Comparison of ENCODE assay signal across 8 cellular contexts in genomic region chr7:143240323-143241168, GRCh38. TPM values are rescaled to one million over a fixed set of nuclear protein-coding genes. Genes with fewer than 3 reads are reported as not detected.
DNase-seq lines count a peak whose midpoint lies in the region; ATAC-seq and TF ChIP-seq lines count a peak whose summit lies in the region.

No MANE protein-coding gene starts in this region.

- H3K9me3 ChIP-seq in CD4-positive, alpha-beta memory T cell (ENCODE audit: control insufficient read depth in 1 of 2, low read length in 2 of 2) = peaks cover 0 to 7% of the 10 kb centered on the region in 2 donors
- peaks cover 17% of the 10 kb centered on the region for H3K9me3 ChIP-seq in endodermal cell (ENCODE audit: control insufficient read depth, low read length)

- peaks cover 0 to 26% (median 17%) of the 10 kb centered on the region in 8 donors for H3K9me3 Mint-ChIP-seq in CD4-positive, alpha-beta memory T cell
- H3K9me3 Mint-ChIP-seq in activated CD4-positive, alpha-beta memory T cell treated with anti-CD3 and anti-CD28 coated beads for 36 hours = peaks cover 20% of the 10 kb centered on the region
- peaks cover 15% of the 10 kb centered on the region for H3K9me3 Mint-ChIP-seq in endodermal cell

- peak overlapping the region in 5 of 7 donors; percentile 14 to 77 (median 48) for H3K27ac Mint-ChIP-seq in CD4-positive, alpha-beta memory T cell
- peak overlapping the region; percentile 73 for H3K27ac Mint-ChIP-seq in activated CD4-positive, alpha-beta memory T cell treated with anti-CD3 and anti-CD28 coated beads for 36 hours
- no peak overlapping the region for H3K27ac Mint-ChIP-seq in endodermal cell

- peaks cover 6% of the 10 kb centered on the region for H3K27me3 ChIP-seq in CD4-positive, alpha-beta memory T cell (ENCODE audit: insufficient read depth, low read length)
- no peaks in the 10 kb centered on the region for H3K27me3 ChIP-seq in endodermal cell (ENCODE audit: control insufficient read depth, insufficient read depth, low read length, poor library complexity, severe bottlenecking)

- POLR2A ChIA-PET in CD4-positive, alpha-beta memory T cell (lab: Charles Lee; ENCODE audit: partially characterized antibody) = interaction anchor here (0.6 to 4.0 kb wide), 25 partner anchors 9 to 432 kb away, joined by 3 to 51 read pairs (median 6); partner anchors contain the start of genes CASP2, EPHA1, GSTK1 and ZYX
- POLR2A ChIA-PET in activated CD4-positive, alpha-beta memory T cell treated with anti-CD3 and anti-CD28 coated beads for 36 hours (lab: Charles Lee) = interaction anchor here (0.6 to 1.9 kb wide), 11 partner anchors 23 to 433 kb away, joined by 3 to 10 read pairs (median 4); partner anchors contain the start of genes CASP2 and GSTK1

- peaks cover 2 to 11% of the 10 kb centered on the region in 2 donors for H3K27me3 Mint-ChIP-seq in CD4-positive, alpha-beta memory T cell
- peaks cover 3% of the 10 kb centered on the region for H3K27me3 Mint-ChIP-seq in activated CD4-positive, alpha-beta memory T cell treated with anti-CD3 and anti-CD28 coated beads for 36 hours
- peaks cover 8% of the 10 kb centered on the region for H3K27me3 Mint-ChIP-seq in endodermal cell (ENCODE audit: insufficient read depth)

- intact Hi-C loops in CD4-positive, alpha-beta memory T cell (cut with micrococcal nuclease) = loop anchor here (1.0 to 5.0 kb wide), 10 partner anchors 10 to 887 kb away; partner anchors contain the start of genes GSTK1 and ZYX
- intact Hi-C loops in activated CD4-positive, alpha-beta memory T cell treated with anti-CD3 and anti-CD28 coated beads for 36 hours (cut with micrococcal nuclease) = loop anchor here (1.0 to 10.0 kb wide), 9 partner anchors 49 to 1584 kb away; partner anchors contain the start of gene EPHA1

- peaks cover 24 to 40% (median 31%) of the 10 kb centered on the region in 4 donors for H3K4me1 Mint-ChIP-seq in CD4-positive, alpha-beta memory T cell
- peaks cover 30% of the 10 kb centered on the region for H3K4me1 Mint-ChIP-seq in activated CD4-positive, alpha-beta memory T cell treated with anti-CD3 and anti-CD28 coated beads for 36 hours (ENCODE audit: low read depth)
- H3K4me1 Mint-ChIP-seq in endodermal cell = peaks cover 2% of the 10 kb centered on the region

- no peak overlapping the region for H3K27ac ChIP-seq in CD4-positive, alpha-beta memory T cell (ENCODE audit: low read depth, low read length)
- H3K27ac ChIP-seq in endodermal cell (ENCODE audit: low read depth, low read length) = no peak overlapping the region

- peak; percentile 98 for ATAC-seq in GM19351 (IDR thresholded peaks at IDR 0.05; ENCODE audit: unreplicated experiment)
- ATAC-seq in HG03457 (IDR thresholded peaks at IDR 0.05; ENCODE audit: unreplicated experiment) = peak; percentile 77

- peak overlapping the region in 3 of 8 donors; percentile 30 to 57 (median 37) for H3K4me3 Mint-ChIP-seq in CD4-positive, alpha-beta memory T cell
- H3K4me3 Mint-ChIP-seq in activated CD4-positive, alpha-beta memory T cell treated with anti-CD3 and anti-CD28 coated beads for 36 hours = peak overlapping the region; percentile 45
- H3K4me3 Mint-ChIP-seq in endodermal cell = no peak overlapping the region

- peaks cover 24% of the 10 kb centered on the region for H3K4me1 ChIP-seq in CD4-positive, alpha-beta memory T cell (ENCODE audit: insufficient read depth, low read length)
- H3K4me1 ChIP-seq in endodermal cell (ENCODE audit: control insufficient read depth, insufficient read depth, low read length) = no peaks in the 10 kb centered on the region

- H3K4me3 ChIP-seq in CD4-positive, alpha-beta memory T cell (ENCODE audit: low read length in 2 of 2) = no peak overlapping the region
- H3K4me3 ChIP-seq in endodermal cell (ENCODE audit: low read length) = no peak overlapping the region

- WGBS in endodermal cell (ENCODE audit: insufficient coverage in 1 of 2, insufficient read length in 1 of 2), 2 experiments = 13 to 24% methylated on average over 4 to 8 of the region's 8 CpGs

- CTCF ChIA-PET in CD4-positive, alpha-beta memory T cell (lab: Charles Lee; ENCODE audit: partially characterized antibody) = interaction anchor here (0.5 to 14.0 kb wide), 60 partner anchors 9 to 942 kb away, joined by 3 to 513 read pairs (median 6); partner anchors contain the start of genes CASP2, CLCN1, EPHA1 and GSTK1
- CTCF ChIA-PET in activated CD4-positive, alpha-beta memory T cell treated with anti-CD3 and anti-CD28 coated beads for 36 hours (lab: Charles Lee) = interaction anchor here (0.6 to 4.7 kb wide), 61 partner anchors 8 to 658 kb away, joined by 3 to 123 read pairs (median 5); partner anchors contain the start of genes CASP2, EPHA1, EPHB6 and GSTK1

- no peaks in the 10 kb centered on the region for H3K36me3 ChIP-seq in CD4-positive, alpha-beta memory T cell (ENCODE audit: insufficient read depth, low read length)
- H3K36me3 ChIP-seq in endodermal cell (ENCODE audit: control insufficient read depth, insufficient read depth, low read length) = no peaks in the 10 kb centered on the region

- no peak overlapping the region for H3K9ac ChIP-seq in endodermal cell (ENCODE audit: extremely low read depth, low read length, poor library complexity, severe bottlenecking)

- H3K36me3 Mint-ChIP-seq in CD4-positive, alpha-beta memory T cell = peaks cover 9 to 17% of the 10 kb centered on the region in 2 donors
- H3K36me3 Mint-ChIP-seq in activated CD4-positive, alpha-beta memory T cell treated with anti-CD3 and anti-CD28 coated beads for 36 hours = peaks cover 9% of the 10 kb centered on the region
- no peaks in the 10 kb centered on the region for H3K36me3 Mint-ChIP-seq in endodermal cell (ENCODE audit: low read depth)

- peak; percentile 74 to 79 (median 77) for DNase-seq in CD4-positive, alpha-beta memory T cell
- DNase-seq in NCI-H748 treated with DMSO at 0.1 percent for 48 hours (lab: John Stamatoyannopoulos, UW) = peak; percentile 83
- DNase-seq in activated CD4-positive, alpha-beta memory T cell treated with anti-CD3 and anti-CD28 coated beads for 36 hours = peak; percentile 81
- peak; percentile 83 for DNase-seq in endodermal cell
- peak; percentile 79 for DNase-seq in mucosa of gallbladder (ENCODE audit: low spot score)
- DNase-seq in stimulated activated CD8-positive, alpha-beta memory T cell treated with anti-CD3 and anti-CD28 coated beads, Interleukin-4, amount 100 ng/mL, for 4 hours (ENCODE audit: low read depth in 2 of 2, low spot score in 1 of 2) = peak; percentile 39 to 48

- peak; percentile 95 for TF ChIP-seq CTCF in endodermal cell (conservative IDR thresholded peaks at IDR 0.05)

RNA-seq across cellular contexts. Expression of gene TAS2R40, which starts 18.7 kb away (rescaled TPM):
- not detected for total RNA-seq in CD4-positive, alpha-beta memory T cell
- not detected for polyA plus RNA-seq in CD4-positive, alpha-beta memory T cell
- not detected for total RNA-seq in activated CD4-positive, alpha-beta memory T cell treated with anti-CD3 and anti-CD28 coated beads for 36 hours
- total RNA-seq in endodermal cell (not detected), mucosa of gallbladder (not detected)
- polyA plus RNA-seq in endodermal cell (2013, experiment 1 of 2) = not detected
- polyA plus RNA-seq in endodermal cell (2013, experiment 2 of 2) = not detected

RNA-seq across cellular contexts. Expression of gene GSTK1, which starts 22.7 kb away (rescaled TPM):
- 100 to 1,000 TPM; 469 to 482 TPM for total RNA-seq in CD4-positive, alpha-beta memory T cell
- 100 to 1,000 TPM; 692 to 748 TPM for polyA plus RNA-seq in CD4-positive, alpha-beta memory T cell
- total RNA-seq in activated CD4-positive, alpha-beta memory T cell treated with anti-CD3 and anti-CD28 coated beads for 36 hours = 100 to 1,000 TPM; 218 to 224 TPM
- total RNA-seq in endodermal cell (10 to 100 TPM; 61.1 to 75.0 TPM), mucosa of gallbladder (252 TPM)
- 69.1 TPM for polyA plus RNA-seq in endodermal cell (2013, experiment 1 of 2)
- 62.2 TPM for polyA plus RNA-seq in endodermal cell (2013, experiment 2 of 2)

RNA-seq across cellular contexts. Expression of gene TMEM139, which starts 44.2 kb away (rescaled TPM):
- 1 to 10 TPM in 1 of 2 experiments, under 1 TPM in 1; 0.61 to 1.8 TPM for total RNA-seq in CD4-positive, alpha-beta memory T cell
- 1 to 10 TPM; 1.0 to 2.1 TPM for polyA plus RNA-seq in CD4-positive, alpha-beta memory T cell
- total RNA-seq in activated CD4-positive, alpha-beta memory T cell treated with anti-CD3 and anti-CD28 coated beads for 36 hours = under 1 TPM; 0.29 to 0.70 TPM
- 1 to 10 TPM; 1.6 to 2.3 TPM for total RNA-seq in endodermal cell
- polyA plus RNA-seq in endodermal cell (2013, experiment 1 of 2) = 1.00 TPM
- polyA plus RNA-seq in endodermal cell (2013, experiment 2 of 2) = 0.99 TPM
- total RNA-seq in mucosa of gallbladder = 47.8 TPM

RNA-seq across cellular contexts. Expression of gene CASP2, which starts 47.6 kb away (rescaled TPM):
- total RNA-seq in CD4-positive, alpha-beta memory T cell = 10 to 100 TPM; 94.3 to 96.1 TPM
- 10 to 100 TPM in 1 of 2 donors, 1 to 10 TPM in 1; 5.3 to 29.2 TPM for polyA plus RNA-seq in CD4-positive, alpha-beta memory T cell
- 100 to 1,000 TPM; 117 to 129 TPM for total RNA-seq in activated CD4-positive, alpha-beta memory T cell treated with anti-CD3 and anti-CD28 coated beads for 36 hours
- 10 to 100 TPM; 47.9 to 48.3 TPM for total RNA-seq in endodermal cell
- 31.1 TPM for polyA plus RNA-seq in endodermal cell (2013, experiment 1 of 2)
- 30.2 TPM for polyA plus RNA-seq in endodermal cell (2013, experiment 2 of 2)
- 38.7 TPM for total RNA-seq in mucosa of gallbladder

RNA-seq across cellular contexts. Expression of gene TAS2R39, which starts 57.3 kb away (rescaled TPM):
- total RNA-seq in CD4-positive, alpha-beta memory T cell = not detected
- polyA plus RNA-seq in CD4-positive, alpha-beta memory T cell = not detected
- not detected for total RNA-seq in activated CD4-positive, alpha-beta memory T cell treated with anti-CD3 and anti-CD28 coated beads for 36 hours
- not detected for total RNA-seq in endodermal cell
- polyA plus RNA-seq in endodermal cell (2013, experiment 1 of 2) = not detected
- not detected for polyA plus RNA-seq in endodermal cell (2013, experiment 2 of 2)
- total RNA-seq in mucosa of gallbladder = not detected

Comparison
In these comparisons a context has a peak if more than half of its experiments do, and no peak if none do; other contexts are left out.
1. RNA of gene TMEM139, which starts 44.2 kb away (total RNA-seq): 47.8 TPM in mucosa of gallbladder (single experiment); 1.6 to 2.3 TPM in endodermal cell, 0.61 to 1.8 TPM in CD4-positive, alpha-beta memory T cell and 0.29 to 0.70 TPM in activated CD4-positive, alpha-beta memory T cell treated with anti-CD3 and anti-CD28 coated beads for 36 hours; every median in the first group is over 10 times any median in the second.
2. Peak in every context shown above with its lines, with median percentiles within 50 percentile points of each other: DNase-seq.